ENCODE assay signal across 8 cellular contexts in the genomic region with DNA sequence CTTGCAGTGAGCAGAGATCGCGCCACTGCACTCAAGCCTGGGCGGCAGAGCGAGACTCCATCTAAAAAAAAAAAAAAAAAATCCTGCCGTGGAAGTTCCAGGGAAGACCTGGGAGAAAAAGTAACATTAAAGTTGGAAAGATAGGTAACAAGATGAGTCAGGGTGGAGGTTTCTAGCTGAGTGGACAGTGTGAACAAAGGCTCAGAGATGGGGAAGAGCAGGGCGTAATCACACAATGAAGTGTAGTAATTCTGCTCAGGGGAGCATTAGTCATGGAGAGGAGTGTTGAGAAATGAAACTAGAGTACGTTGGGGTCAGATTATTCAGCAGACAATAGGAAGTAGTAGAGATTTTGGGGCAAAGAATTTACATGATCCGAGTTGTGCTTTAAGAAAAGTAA. TPM values are rescaled to one million over a fixed set of nuclear protein-coding genes. Genes with fewer than 3 reads are reported as not detected.
DNase-seq lines count a peak whose midpoint lies in the region; ATAC-seq, FAIRE-seq and TF ChIP-seq lines count a peak whose summit lies in the region.

No MANE protein-coding gene starts in this region.

- H3K27ac ChIP-seq in epithelial cell of prostate, result peak overlapping the region; percentile 84
- no peak overlapping the region for H3K27ac ChIP-seq in testis

- ATAC-seq in GM21786 (IDR thresholded peaks at IDR 0.05; ENCODE audit: unreplicated experiment), result peak; percentile 94

- no peak for TF ChIP-seq POLR2A in GM12892 (IDR thresholded peaks at IDR 0.05; ENCODE audit: low read depth, low read length)
- no peak for TF ChIP-seq POLR2A in testis (IDR thresholded peaks at IDR 0.05)

- no peaks in the 10 kb centered on the region for H3K36me3 ChIP-seq in testis (ENCODE audit: low read depth, missing control alignments)

- no peak for TF ChIP-seq CTCF in testis (IDR thresholded peaks at IDR 0.05)

- peak overlapping the region in 1 of 2 donors; percentile 23 for H3K4me3 ChIP-seq in testis

- 62 to 72% methylated on average over 8 of the region's 8 CpGs for WGBS in testis, 2 donors

- intact Hi-C loops in testis (cut with DNase I; ENCODE audit: low total_unique reads), result no loop called here

- no peaks in the 10 kb centered on the region for H3K4me1 ChIP-seq in testis

- H3K27me3 ChIP-seq in testis, result no peaks in the 10 kb centered on the region

- H3K9me3 ChIP-seq in testis, result no peaks in the 10 kb centered on the region

- no peak for DNase-seq in GM12892 (ENCODE audit: insufficient read length)
- DNase-seq in M059J (ENCODE audit: low read depth), result peak; percentile 92
- peak; percentile 91 for DNase-seq in epithelial cell of prostate (ENCODE audit: low read depth, low spot score)
- DNase-seq in SK-N-DZ (ENCODE audit: low spot score), result no peak
- no peak for DNase-seq in testis
- no peak for DNase-seq in stimulated activated CD4-positive, alpha-beta T cell treated with anti-CD3 and anti-CD28 coated beads, Interleukin-4, amount 100 ng/mL, for 4 hours
- no peak for DNase-seq in globus pallidus (ENCODE audit: low spot score)

- FAIRE-seq in GM12892 (lab: Jason Lieb, UNC), result peak; percentile 78

RNA-seq across cellular contexts. Expression of a gene that starts 21.6 kb away (rescaled TPM):
- 3.2 TPM for polyA plus RNA-seq in GM12892 (2012; ENCODE audit: missing spikeins)
- 9.2 and 19.7 TPM in 2 replicates for total RNA-seq in M059J (2014; rRNA removed; shearing (Covaris generic))
- 16.2 and 19.5 TPM in 2 replicates for polyA plus RNA-seq in SK-N-DZ (2014; cell fraction: cytosol; rRNA removed)
- 7.9 and 10.3 TPM in 2 replicates for polyA plus RNA-seq in SK-N-DZ (2014; cell fraction: nucleus; rRNA removed)
- total RNA-seq in testis, result 10 to 100 TPM; 62.6 to 69.3 TPM
- 43.3 TPM for polyA plus RNA-seq in testis (ENCODE audit: insufficient read depth, low read depth, low replicate concordance)

Comparison
In these comparisons a context has a peak if more than half of its experiments do, and no peak if none do; other contexts are left out.
1. DNase-seq: peak in M059J (single experiment) and epithelial cell of prostate (single experiment); none in GM12892 (single experiment), SK-N-DZ (single experiment), testis (single experiment), stimulated activated CD4-positive, alpha-beta T cell treated with anti-CD3 and anti-CD28 coated beads, Interleukin-4, amount 100 ng/mL, for 4 hours (0 of 2) and globus pallidus (single experiment).